Comparison of ENCODE assay signal across 22 cellular contexts in the genomic region with DNA sequence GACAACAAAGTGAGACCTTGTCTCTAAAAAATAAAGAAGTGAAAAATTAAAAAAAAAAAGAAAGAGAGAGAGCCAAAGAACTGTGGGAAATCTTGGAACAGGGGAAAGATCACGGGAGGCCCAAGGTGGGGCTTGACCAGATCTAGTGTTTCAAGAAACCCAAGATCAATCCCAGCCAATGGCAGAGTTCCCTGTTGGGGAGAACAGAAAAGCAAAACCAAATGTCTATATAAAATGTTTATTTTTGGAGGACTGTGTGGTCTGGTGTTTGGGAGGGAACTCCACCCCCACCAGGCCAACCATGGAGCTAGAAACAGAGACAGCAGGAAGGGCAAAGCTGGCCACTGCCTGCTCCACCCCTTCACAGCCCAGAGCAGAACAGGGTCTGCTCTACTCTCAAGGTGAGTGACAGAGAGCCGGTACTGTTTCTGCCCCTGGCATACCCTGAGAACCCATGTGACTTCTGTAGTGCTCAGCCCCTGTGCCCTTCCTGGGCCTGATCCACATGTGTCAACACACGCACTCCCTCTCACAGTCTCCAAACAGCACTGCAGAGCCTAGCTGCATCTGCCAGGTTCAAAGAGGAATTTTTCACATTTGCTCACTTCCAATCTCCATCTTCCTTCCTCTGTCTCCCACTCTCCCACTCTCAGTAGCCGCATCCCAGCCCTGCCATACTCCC. TPM values are rescaled to one million over a fixed set of nuclear protein-coding genes. Genes with fewer than 3 reads are reported as not detected.
DNase-seq lines count a peak whose midpoint lies in the region; ATAC-seq, FAIRE-seq and TF ChIP-seq lines count a peak whose summit lies in the region.
"Had no signal": no experiment of that assay in that cellular context is flagged by ENCODE, and none has a peak within 500 bp of the region (broad histone marks: within the 10 kb centered on the region; RNA-seq: fewer than 3 reads in every experiment).

No MANE protein-coding gene starts in this region.

- H3K79me2 ChIP-seq in HCT116 (ENCODE audit: insufficient read depth, low read length) (peaks cover 51% of the 10 kb centered on the region), K562 (ENCODE audit: control insufficient read depth, insufficient read depth, low read length) (peaks cover 12% of the 10 kb centered on the region; the same call in 2 of the 3 replicates)

- no peak for TF ChIP-seq RAD21 in HCT116 (IDR thresholded peaks at IDR 0.05; ENCODE audit: low read depth)
- TF ChIP-seq RAD21 in K562 (CRISPR knock-in tag; conservative IDR thresholded peaks at IDR 0.05 in 1 of 2, IDR thresholded peaks at IDR 0.05 in 1 of 2), result no peak

- H3K27ac ChIP-seq in HCT116 (ENCODE audit: low read depth, low read length), result peak overlapping the region; percentile 53
- H3K27ac ChIP-seq in K562 (ENCODE audit: extremely low read depth, low read depth, low read length), result no peak overlapping the region
- H3K27ac ChIP-seq: KMS-11, sigmoid colon, suprapubic skin had no signal

- RAD21 ChIA-PET in HCT116 (lab: Charles Lee; ENCODE audit: low non-redundant PET in 1 of 2, low total read pairs in 2 of 2, uncharacterized antibody in 2 of 2, unreplicated experiment in 2 of 2), result no interaction called here

- TF ChIP-seq CTCF in AG09309 (IDR thresholded peaks at IDR 0.05; ENCODE audit: control insufficient read depth, insufficient read depth, low read depth, low read length, missing control alignments) (no peak), HCT116 (IDR thresholded peaks at IDR 0.05 in 2 of 3, conservative IDR thresholded peaks at IDR 0.05 in 1 of 3; ENCODE audit: borderline replicate concordance in 1 of 3, insufficient read depth in 1 of 3, low read depth in 2 of 3, low read length in 2 of 3) (no peak), K562 (IDR thresholded peaks at IDR 0.05 in 2 of 3, conservative IDR thresholded peaks at IDR 0.05 in 1 of 3; ENCODE audit: insufficient read depth in 2 of 3, low read depth in 1 of 3, low read length in 3 of 3) (no peak)

- CTCF ChIA-PET in HCT116 (lab: Charles Lee) (interaction anchor here (1.5 kb wide), 1 partner anchor 67 kb away, joined by 9 read pairs; no protein-coding TSS in a partner anchor), K562 (lab: Yijun Ruan, JAX; ENCODE audit: low intra/inter-chr PET ratio) (no interaction called here)

- 0 out of 2 replicates have a peak overlapping the region, but pooled peaks have one; percentile 3 for H3K9ac ChIP-seq in HCT116 (ENCODE audit: low read length)
- H3K9ac ChIP-seq in K562 (ENCODE audit: insufficient read depth in 1 of 2, low read depth in 2 of 2, low read length in 2 of 2), result peak overlapping the region in 1 of 2 experiments; percentile 42; a peak in 1 of 4 replicates
- H3K9ac ChIP-seq: KMS-11 had no signal

- no peak overlapping the region for H3K4me3 ChIP-seq in AG09309 (ENCODE audit: control insufficient read depth, low read depth, low read length)
- no peak overlapping the region for H3K4me3 ChIP-seq in HCT116 (replicated peaks in 1 of 2; ENCODE audit: low read depth in 1 of 2, low read length in 2 of 2)
- no peak overlapping the region for H3K4me3 ChIP-seq in K562
- H3K4me3 ChIP-seq: sigmoid colon, suprapubic skin had no signal

- no peaks in the 10 kb centered on the region for H3K9me1 ChIP-seq in K562 (ENCODE audit: control insufficient read depth, insufficient read depth, low read length)

- no peak overlapping the region for H2AFZ ChIP-seq in HCT116 (ENCODE audit: low read depth, low read length, poor library complexity, severe bottlenecking)
- no peak overlapping the region for H2AFZ ChIP-seq in K562 (ENCODE audit: low read depth, low read length)

- H4K20me1 ChIP-seq in HCT116 (ENCODE audit: insufficient read depth) (no peaks in the 10 kb centered on the region), K562 (replicated peaks; ENCODE audit: control insufficient read depth, insufficient read depth, low read length) (peaks cover 11% of the 10 kb centered on the region; the same call in 1 of the 2 replicates)

- POLR2A ChIA-PET in HCT116 (lab: Charles Lee) (interaction anchor here (0.8 kb wide), 1 partner anchor 55 kb away, joined by 3 read pairs; a partner anchor contains a TSS), K562 (lab: Yijun Ruan, JAX) (interaction anchor here (0.5 to 0.6 kb wide), 2 partner anchors 135 to 229 kb away, joined by 3 read pairs; no protein-coding TSS in a partner anchor)

- in situ Hi-C loops in K562 (cut with MboI), result no loop called here

- no peak for TF ChIP-seq EP300 in K562 (IDR thresholded peaks at IDR 0.05; ENCODE audit: low read length)

- TF ChIP-seq POLR2A in HCT116 (IDR thresholded peaks at IDR 0.05; ENCODE audit: borderline replicate concordance, extremely low read depth, insufficient read depth, insufficient read length) (no peak), K562 (conservative IDR thresholded peaks at IDR 0.05) (no peak)

- FAIRE-seq in K562 (lab: Jason Lieb, UNC), result no peak
- FAIRE-seq: colon, islet of Langerhans, RCC 7860 had no signal

- intact Hi-C loops in HCT116 (cut with micrococcal nuclease) (no loop called here), K562 (cut with micrococcal nuclease) (loop anchor here (10.0 kb wide), 1 partner anchor 154 kb away; no protein-coding TSS in a partner anchor)

- peak; percentile 32 for DNase-seq in AG09309 (ENCODE audit: low read depth)
- DNase-seq in HCT116 (ENCODE audit: low read depth, low spot score), result no peak
- peak in 1 of 4 experiments; percentile 9 for DNase-seq in K562 (ENCODE audit: extremely low read depth in 1 of 4, low spot score in 3 of 4)
- peak; percentile 68 for DNase-seq in left lobe of liver (ENCODE audit: low spot score)
- DNase-seq: amygdala; DMS153; glutamatergic neuron; NCI-H1105; NCI-H2107; NCI-H774; sigmoid colon; stimulated activated CD4-positive, alpha-beta T cell treated with anti-CD3 and anti-CD28 coated beads, Interleukin-2, amount 100 ng/mL, for 24 hours; SW 1271 had no signal

- BruUV-seq in HCT116 (replicated peaks; lab: Mats Ljungman, UMichigan) (no TSS peak), K562 (replicated peaks; lab: Mats Ljungman, UMichigan) (TSS peak; percentile 31)

- no peaks in the 10 kb centered on the region for H3K9me2 ChIP-seq in HCT116 (ENCODE audit: insufficient read depth)

- H3K36me3 ChIP-seq in HCT116 (ENCODE audit: control insufficient read depth in 1 of 2, insufficient read depth in 2 of 2, low read length in 2 of 2) (peaks cover 10 to 21% of the 10 kb centered on the region in 2 experiments; a peak in 3 of 4 replicates), K562 (ENCODE audit: control insufficient read depth, insufficient read depth, low read length) (peaks cover 16% of the 10 kb centered on the region; the same call in 1 of the 3 replicates)

- H3K27me3 ChIP-seq in HCT116 (ENCODE audit: insufficient read depth, low read length) (no peaks in the 10 kb centered on the region), K562 (ENCODE audit: control insufficient read depth in 2 of 2, insufficient read depth in 2 of 2, low read length in 2 of 2) (no peaks in the 10 kb centered on the region)

- WGBS in K562 (ENCODE audit: insufficient coverage, low coverage, missing lambda C conversion rate), result 75% methylated on average over 3 of the region's 4 CpGs

- peaks cover 33 to 62% of the 10 kb centered on the region in 2 experiments for H3K4me1 ChIP-seq in HCT116 (ENCODE audit: control insufficient read depth in 1 of 2, insufficient read depth in 2 of 2, low read length in 2 of 2)
- H3K4me1 ChIP-seq in K562 (replicated peaks in 1 of 2; ENCODE audit: control insufficient read depth in 2 of 2, insufficient read depth in 2 of 2, low read length in 2 of 2), result peaks cover 8 to 29% of the 10 kb centered on the region in 2 experiments

- H3K9me3 ChIP-seq in HCT116 (ENCODE audit: control insufficient read depth in 1 of 2, insufficient read depth in 1 of 2, low read depth in 1 of 2, low read length in 2 of 2), result no peaks in the 10 kb centered on the region
- H3K9me3 ChIP-seq in K562 (replicated peaks; ENCODE audit: control insufficient read depth, insufficient read depth, low read depth, low read length), result no peaks in the 10 kb centered on the region
- H3K9me3 ChIP-seq: sigmoid colon, suprapubic skin had no signal

- ATAC-seq in HCT116 (no peak), K562 (no peak), left lobe of liver (peak; percentile 41), HG03039 (IDR thresholded peaks at IDR 0.05; ENCODE audit: unreplicated experiment) (no peak), GM21447 (IDR thresholded peaks at IDR 0.05; ENCODE audit: unreplicated experiment) (no peak), GM18868 (IDR thresholded peaks at IDR 0.05; ENCODE audit: unreplicated experiment) (no peak), HG02973 (IDR thresholded peaks at IDR 0.05; ENCODE audit: unreplicated experiment) (no peak)

- H3K4me2 ChIP-seq in HCT116 (ENCODE audit: low read length) (no peak overlapping the region), K562 (ENCODE audit: insufficient read depth, low read length) (no peak overlapping the region)
- H3K4me2 ChIP-seq: KMS-11 had no signal

RNA-seq across cellular contexts. Expression of a gene that starts 3.7 kb away (rescaled TPM):
- total RNA-seq in HCT116 (2021; ENCODE audit: unreplicated experiment) (43.8 TPM), K562 (2014; rRNA removed) (42.8 and 45.1 TPM in 2 replicates), K562 (2014; rRNA removed; fragmentation: Illumina TruSeq; extraction: Trizol) (17.8 and 22.4 TPM in 2 replicates), K562 (2015; rRNA removed; fragmentation: Illumina TruSeq; extraction: Trizol) (27.2 and 30.8 TPM in 2 replicates), K562 (2021) (35.6 and 37.8 TPM in 2 replicates), left lobe of liver (14.4 TPM)
- 59.2 and 64.4 TPM in 2 replicates for polyA plus RNA-seq in HCT116 (2012)
- total RNA-seq in K562 (2011; cell fraction: chromatin; rRNA removed; ENCODE audit: low replicate concordance), result 29.2 and 76.2 TPM in 2 replicates
- total RNA-seq in K562 (2011; cell fraction: nucleolus; rRNA removed), result 97.2 and 110 TPM in 2 replicates
- 81.8 and 82.7 TPM in 2 replicates for total RNA-seq in K562 (2011; cell fraction: nucleoplasm; rRNA removed)
- polyA plus RNA-seq in K562 (2011; rRNA removed) (35.4 and 49.7 TPM in 2 replicates), K562 (2014; fragmentation: Illumina TruSeq; extraction: Trizol) (21.2 and 31.4 TPM in 2 replicates), K562 (2014; fragmentation: Nextera tagmentation; extraction: Ambion mirVana) (100 to 1,000 TPM in 1 of 2 experiments, 10 to 100 TPM in 1; 79.4 to 110 TPM), K562 (2014; rRNA removed) (50.9 and 55.7 TPM in 2 replicates)
- 81.1 and 94.4 TPM in 2 replicates for polyA plus RNA-seq in K562 (2011; cell fraction: cytosol; rRNA removed)
- polyA plus RNA-seq in K562 (2011; cell fraction: nucleus; rRNA removed), result 33.4 and 33.8 TPM in 2 replicates
- polyA plus RNA-seq in K562 (2012), result 39.5 and 56.3 TPM in 2 replicates
- polyA minus RNA-seq in K562 (2011; rRNA and poly(A)+ RNA removed), result 34.9 and 37.8 TPM in 2 replicates
- 18.9 and 27.4 TPM in 2 replicates for polyA minus RNA-seq in K562 (2011; cell fraction: cytosol; rRNA and poly(A)+ RNA removed)
- 13.7 and 19.7 TPM in 2 replicates for polyA minus RNA-seq in K562 (2011; cell fraction: nucleus; rRNA and poly(A)+ RNA removed)

RNA-seq across cellular contexts. Expression of a gene that starts 6.7 kb away (rescaled TPM):
- total RNA-seq in HCT116 (2021; ENCODE audit: unreplicated experiment) (10.0 TPM), K562 (2014; rRNA removed) (not detected in 2 replicates), K562 (2014; rRNA removed; fragmentation: Illumina TruSeq; extraction: Trizol) (not detected in 2 replicates), K562 (2015; rRNA removed; fragmentation: Illumina TruSeq; extraction: Trizol) (not detected in 2 replicates), K562 (2021) (not detected in 2 replicates), left lobe of liver (51.3 TPM)
- 10.8 and 13.2 TPM in 2 replicates for polyA plus RNA-seq in HCT116 (2012)
- total RNA-seq in K562 (2011; cell fraction: chromatin; rRNA removed; ENCODE audit: low replicate concordance), result not detected in 2 replicates
- not detected in 2 replicates for total RNA-seq in K562 (2011; cell fraction: nucleolus; rRNA removed)
- not detected in 2 replicates for total RNA-seq in K562 (2011; cell fraction: nucleoplasm; rRNA removed)
- polyA plus RNA-seq in K562 (2011; rRNA removed) (0.03 TPM in 1 of 2 replicates, not detected in the other), K562 (2014; fragmentation: Illumina TruSeq; extraction: Trizol) (0.10 TPM in 1 of 2 replicates, not detected in the other), K562 (2014; fragmentation: Nextera tagmentation; extraction: Ambion mirVana) (not detected), K562 (2014; rRNA removed) (0.28 TPM in 1 of 2 replicates, not detected in the other)
- 0.12 TPM in 1 of 2 replicates, not detected in the other for polyA plus RNA-seq in K562 (2011; cell fraction: cytosol; rRNA removed)
- not detected in 2 replicates for polyA plus RNA-seq in K562 (2011; cell fraction: nucleus; rRNA removed)
- 0.10 and 0.11 TPM in 2 replicates for polyA plus RNA-seq in K562 (2012)
- not detected in 2 replicates for polyA minus RNA-seq in K562 (2011; rRNA and poly(A)+ RNA removed)
- polyA minus RNA-seq in K562 (2011; cell fraction: cytosol; rRNA and poly(A)+ RNA removed), result not detected in 2 replicates
- not detected in 2 replicates for polyA minus RNA-seq in K562 (2011; cell fraction: nucleus; rRNA and poly(A)+ RNA removed)

RNA-seq across cellular contexts. Expression of a gene that starts 55.4 kb away (rescaled TPM):
- total RNA-seq in HCT116 (2021; ENCODE audit: unreplicated experiment) (99.6 TPM), K562 (2014; rRNA removed) (53.0 and 71.1 TPM in 2 replicates), K562 (2014; rRNA removed; fragmentation: Illumina TruSeq; extraction: Trizol) (78.4 and 82.8 TPM in 2 replicates), K562 (2015; rRNA removed; fragmentation: Illumina TruSeq; extraction: Trizol) (95.0 and 102 TPM in 2 replicates), K562 (2021) (104 and 108 TPM in 2 replicates), left lobe of liver (22.6 TPM)
- 44.3 and 45.4 TPM in 2 replicates for polyA plus RNA-seq in HCT116 (2012)
- total RNA-seq in K562 (2011; cell fraction: chromatin; rRNA removed; ENCODE audit: low replicate concordance), result 48.1 and 49.0 TPM in 2 replicates
- 32.9 and 33.7 TPM in 2 replicates for total RNA-seq in K562 (2011; cell fraction: nucleolus; rRNA removed)
- total RNA-seq in K562 (2011; cell fraction: nucleoplasm; rRNA removed), result 64.8 and 108 TPM in 2 replicates
- polyA plus RNA-seq in K562 (2011; rRNA removed) (66.3 and 82.2 TPM in 2 replicates), K562 (2014; fragmentation: Illumina TruSeq; extraction: Trizol) (98.5 and 124 TPM in 2 replicates), K562 (2014; fragmentation: Nextera tagmentation; extraction: Ambion mirVana) (100 to 1,000 TPM in 1 of 2 experiments, 10 to 100 TPM in 1; 89.3 to 258 TPM), K562 (2014; rRNA removed) (70.0 and 80.9 TPM in 2 replicates)
- polyA plus RNA-seq in K562 (2011; cell fraction: cytosol; rRNA removed), result 56.4 and 75.0 TPM in 2 replicates
- polyA plus RNA-seq in K562 (2011; cell fraction: nucleus; rRNA removed), result 32.9 and 38.2 TPM in 2 replicates
- 40.9 and 63.3 TPM in 2 replicates for polyA plus RNA-seq in K562 (2012)
- 133 and 173 TPM in 2 replicates for polyA minus RNA-seq in K562 (2011; rRNA and poly(A)+ RNA removed)
- polyA minus RNA-seq in K562 (2011; cell fraction: cytosol; rRNA and poly(A)+ RNA removed), result 44.4 and 52.5 TPM in 2 replicates
- polyA minus RNA-seq in K562 (2011; cell fraction: nucleus; rRNA and poly(A)+ RNA removed), result 11.3 and 24.1 TPM in 2 replicates

RNA-seq across cellular contexts. Expression of a gene that starts 57.4 kb away (rescaled TPM):
- total RNA-seq in HCT116 (2021; ENCODE audit: unreplicated experiment) (0.52 TPM), K562 (2014; rRNA removed) (not detected in 2 replicates), K562 (2014; rRNA removed; fragmentation: Illumina TruSeq; extraction: Trizol) (not detected in 2 replicates), K562 (2015; rRNA removed; fragmentation: Illumina TruSeq; extraction: Trizol) (not detected in 2 replicates), K562 (2021) (not detected in 2 replicates), left lobe of liver (not detected)
- polyA plus RNA-seq in HCT116 (2012), result 0.98 and 1.2 TPM in 2 replicates
- total RNA-seq in K562 (2011; cell fraction: chromatin; rRNA removed; ENCODE audit: low replicate concordance), result not detected in 2 replicates
- total RNA-seq in K562 (2011; cell fraction: nucleolus; rRNA removed), result not detected in 2 replicates
- not detected in 2 replicates for total RNA-seq in K562 (2011; cell fraction: nucleoplasm; rRNA removed)
- polyA plus RNA-seq in K562 (2011; rRNA removed) (0.09 TPM in 1 of 2 replicates, not detected in the other), K562 (2014; fragmentation: Illumina TruSeq; extraction: Trizol) (not detected in 2 replicates), K562 (2014; fragmentation: Nextera tagmentation; extraction: Ambion mirVana) (not detected), K562 (2014; rRNA removed) (not detected in 2 replicates)
- polyA plus RNA-seq in K562 (2011; cell fraction: cytosol; rRNA removed), result 0.27 TPM in 1 of 2 replicates, not detected in the other
- polyA plus RNA-seq in K562 (2011; cell fraction: nucleus; rRNA removed), result 0.17 and 0.24 TPM in 2 replicates
- polyA plus RNA-seq in K562 (2012), result not detected in 2 replicates
- not detected in 2 replicates for polyA minus RNA-seq in K562 (2011; rRNA and poly(A)+ RNA removed)
- not detected in 2 replicates for polyA minus RNA-seq in K562 (2011; cell fraction: cytosol; rRNA and poly(A)+ RNA removed)
- not detected in 2 replicates for polyA minus RNA-seq in K562 (2011; cell fraction: nucleus; rRNA and poly(A)+ RNA removed)
- total RNA-seq: suprapubic skin had no signal

RNA-seq across cellular contexts. Expression of a gene that starts 59.4 kb away (rescaled TPM):
- total RNA-seq in HCT116 (2021; ENCODE audit: unreplicated experiment) (50.6 TPM), K562 (2014; rRNA removed) (31.1 and 37.6 TPM in 2 replicates), K562 (2014; rRNA removed; fragmentation: Illumina TruSeq; extraction: Trizol) (11.4 and 11.6 TPM in 2 replicates), K562 (2015; rRNA removed; fragmentation: Illumina TruSeq; extraction: Trizol) (24.1 and 26.8 TPM in 2 replicates), K562 (2021) (41.9 and 47.4 TPM in 2 replicates), left lobe of liver (8.9 TPM)
- polyA plus RNA-seq in HCT116 (2012), result 67.8 and 69.6 TPM in 2 replicates
- total RNA-seq in K562 (2011; cell fraction: chromatin; rRNA removed; ENCODE audit: low replicate concordance), result 33.6 and 98.9 TPM in 2 replicates
- 135 and 137 TPM in 2 replicates for total RNA-seq in K562 (2011; cell fraction: nucleolus; rRNA removed)
- 99.2 and 101 TPM in 2 replicates for total RNA-seq in K562 (2011; cell fraction: nucleoplasm; rRNA removed)
- polyA plus RNA-seq in K562 (2011; rRNA removed) (46.6 and 55.1 TPM in 2 replicates), K562 (2014; fragmentation: Illumina TruSeq; extraction: Trizol) (49.5 and 60.5 TPM in 2 replicates), K562 (2014; fragmentation: Nextera tagmentation; extraction: Ambion mirVana) (10 to 100 TPM; 10.4 to 14.8 TPM), K562 (2014; rRNA removed) (56.3 and 57.8 TPM in 2 replicates)
- 121 and 218 TPM in 2 replicates for polyA plus RNA-seq in K562 (2011; cell fraction: cytosol; rRNA removed)
- 51.8 and 71.7 TPM in 2 replicates for polyA plus RNA-seq in K562 (2011; cell fraction: nucleus; rRNA removed)
- 62.0 and 81.3 TPM in 2 replicates for polyA plus RNA-seq in K562 (2012)
- 31.6 and 48.8 TPM in 2 replicates for polyA minus RNA-seq in K562 (2011; rRNA and poly(A)+ RNA removed)
- 44.7 and 61.0 TPM in 2 replicates for polyA minus RNA-seq in K562 (2011; cell fraction: cytosol; rRNA and poly(A)+ RNA removed)
- 24.7 and 25.6 TPM in 2 replicates for polyA minus RNA-seq in K562 (2011; cell fraction: nucleus; rRNA and poly(A)+ RNA removed)

Comparison
In these comparisons a context has a peak if more than half of its experiments do, and no peak if none do; other contexts are left out.
1. RNA of a gene that starts 6.7 kb away (total RNA-seq): 51.3 TPM in left lobe of liver (single experiment) and 10.0 TPM in HCT116 (single experiment); not detected in K562; every median in the first group is over 10 times any median in the second.